13 cellular contexts compared by ENCODE assay signal in genomic region chr6:16739329-16739801, GRCh38. TPM values are rescaled to one million over a fixed set of nuclear protein-coding genes. Genes with fewer than 3 reads are reported as not detected.
DNase-seq lines count a peak whose midpoint lies in the region; ATAC-seq and TF ChIP-seq lines count a peak whose summit lies in the region.
"Had no signal": no experiment of that assay in that cellular context is flagged by ENCODE, and none has a peak within 500 bp of the region (broad histone marks: within the 10 kb centered on the region; RNA-seq: fewer than 3 reads in every experiment).

No MANE protein-coding gene starts in this region.

- H3K36me3 Mint-ChIP-seq in naive thymus-derived CD8-positive, alpha-beta T cell: peaks cover 0 to 38% (median 0%) of the 10 kb centered on the region in 3 donors

- H3K4me3 ChIP-seq in AG04449 (ENCODE audit: low read depth, low read length): no peak overlapping the region

- H3K4me3 Mint-ChIP-seq in naive thymus-derived CD8-positive, alpha-beta T cell: no peak overlapping the region
- H3K4me3 Mint-ChIP-seq: activated CD4-positive, alpha-beta T cell treated with anti-CD3 and anti-CD28 coated beads, Interleukin-2, amount 10 ng/mL, durations not matched to agents 24 days and 14 days; B cell; naive thymus-derived CD4-positive, alpha-beta T cell had no signal

- DNase-seq in AG04449 (ENCODE audit: low read depth, low spot score) (peak; percentile 70), NCI-H526 treated with DMSO at 0.1 percent for 48 hours (lab: John Stamatoyannopoulos, UW) (peak; percentile 10), NCI-H1417 (lab: John Stamatoyannopoulos, UW) (no peak), NOMO-1 treated with dmso at 0.1 percent for 144 hours (lab: John Stamatoyannopoulos, UW; ENCODE audit: unreplicated experiment) (no peak)
- no peak for DNase-seq in naive thymus-derived CD8-positive, alpha-beta T cell
- no peak for DNase-seq in activated CD8-positive, alpha-beta memory T cell treated with anti-CD3 and anti-CD28 coated beads, Interleukin-2, amount 50 U/mL, for 48 hours
- DNase-seq: activated CD4-positive, alpha-beta T cell treated with anti-CD3 and anti-CD28 coated beads, Interleukin-2, amount 10 ng/mL, durations not matched to agents 24 days and 14 days; NCI-H1048; RPMI8226 had no signal

- no peak overlapping the region for H3K27ac Mint-ChIP-seq in naive thymus-derived CD8-positive, alpha-beta T cell
- H3K27ac Mint-ChIP-seq: activated CD4-positive, alpha-beta T cell treated with anti-CD3 and anti-CD28 coated beads, Interleukin-2, amount 10 ng/mL, durations not matched to agents 24 days and 14 days; B cell; naive thymus-derived CD4-positive, alpha-beta T cell had no signal

- POLR2A ChIA-PET in AG04449 (lab: Yijun Ruan, JAX): interaction anchor here (0.7 to 4.5 kb wide), 6 partner anchors 8 to 42 kb away, joined by 3 to 21 read pairs (median 4); partner anchors contain the start of gene ATXN1
- POLR2A ChIA-PET in naive thymus-derived CD8-positive, alpha-beta T cell (lab: Charles Lee): interaction anchor here (1.0 to 2.4 kb wide), 3 partner anchors 20 to 24 kb away, joined by 3 to 7 read pairs (median 3); partner anchors contain the start of gene ATXN1

- TF ChIP-seq CTCF in AG04449 (IDR thresholded peaks at IDR 0.05; ENCODE audit: insufficient read depth, low read length, missing control alignments): no peak

- peak; percentile 87 for ATAC-seq in esophagus mucosa
- ATAC-seq in naive thymus-derived CD8-positive, alpha-beta T cell: peak; percentile 28 to 33
- ATAC-seq in GM19467 (IDR thresholded peaks at IDR 0.05; ENCODE audit: unreplicated experiment): no peak
- ATAC-seq: naive thymus-derived CD4-positive, alpha-beta T cell had no signal

- CTCF ChIA-PET in AG04449 (lab: Yijun Ruan, JAX): interaction anchor here (0.8 to 5.3 kb wide), 8 partner anchors 8 to 408 kb away, joined by 3 to 25 read pairs (median 4); no protein-coding TSS in a partner anchor

- peaks cover 18 to 44% (median 34%) of the 10 kb centered on the region in 4 donors for H3K4me1 Mint-ChIP-seq in naive thymus-derived CD8-positive, alpha-beta T cell

- no peaks in the 10 kb centered on the region for H3K9me3 Mint-ChIP-seq in naive thymus-derived CD8-positive, alpha-beta T cell
- H3K9me3 Mint-ChIP-seq: activated CD4-positive, alpha-beta T cell treated with anti-CD3 and anti-CD28 coated beads, Interleukin-2, amount 10 ng/mL, durations not matched to agents 24 days and 14 days; naive thymus-derived CD4-positive, alpha-beta T cell had no signal

- no peaks in the 10 kb centered on the region for H3K27me3 Mint-ChIP-seq in naive thymus-derived CD8-positive, alpha-beta T cell
- H3K27me3 Mint-ChIP-seq: activated CD4-positive, alpha-beta T cell treated with anti-CD3 and anti-CD28 coated beads, Interleukin-2, amount 10 ng/mL, durations not matched to agents 24 days and 14 days; naive thymus-derived CD4-positive, alpha-beta T cell had no signal

RNA-seq across cellular contexts. Expression of gene ATXN1, which starts 21.9 kb away (rescaled TPM):
- total RNA-seq in esophagus mucosa: 29.3 TPM
- total RNA-seq in naive thymus-derived CD8-positive, alpha-beta T cell: 10 to 100 TPM; 39.8 to 42.3 TPM
- polyA plus RNA-seq in naive thymus-derived CD8-positive, alpha-beta T cell: 1 to 10 TPM; 2.7 to 8.2 (median 4.0) TPM

Comparison
In these comparisons a context has a peak if more than half of its experiments do, and no peak if none do; other contexts are left out.
1. DNase-seq: peak in AG04449 (single experiment) and NCI-H526 treated with DMSO at 0.1 percent for 48 hours (single experiment); none in naive thymus-derived CD8-positive, alpha-beta T cell (0 of 10), NCI-H1417 (0 of 3), NOMO-1 treated with dmso at 0.1 percent for 144 hours (single experiment) and activated CD8-positive, alpha-beta memory T cell treated with anti-CD3 and anti-CD28 coated beads, Interleukin-2, amount 50 U/mL, for 48 hours (single experiment).